Comparison of ENCODE assay signal across 19 cellular contexts in genomic region chr9:80957806-80958205, GRCh38.
DNase-seq lines count a peak whose midpoint lies in the region; ATAC-seq and TF ChIP-seq lines count a peak whose summit lies in the region.
"Had no signal": no experiment of that assay in that cellular context is flagged by ENCODE, and none has a peak within 500 bp of the region (broad histone marks: within the 10 kb centered on the region; RNA-seq: fewer than 3 reads in every experiment).

No MANE protein-coding gene starts in this region.

- no TSS peak for BruUV-seq in mammary epithelial cell (replicated peaks; lab: Mats Ljungman, UMichigan)
- no TSS peak for BruUV-seq in MCF 10A (replicated peaks; lab: Mats Ljungman, UMichigan)

- H3K27ac Mint-ChIP-seq in MCF 10A (ENCODE audit: low read depth, unreplicated experiment) = no peak overlapping the region
- no peak overlapping the region for H3K27ac Mint-ChIP-seq in endodermal cell
- H3K27ac Mint-ChIP-seq: CD8-positive, alpha-beta T cell had no signal

- 84% methylated on average over 3 of the region's 3 CpGs for WGBS in mammary epithelial cell (ENCODE audit: low coverage, missing lambda C conversion rate)
- 86% methylated on average over 3 of the region's 3 CpGs for WGBS in smooth muscle cell (ENCODE audit: low lambda C conversion rate)
- 85 to 100% methylated on average over 1 to 3 of the region's 3 CpGs for WGBS in endodermal cell (ENCODE audit: insufficient coverage in 1 of 2, insufficient read length in 1 of 2), 2 experiments

- H3K9me3 ChIP-seq in mammary epithelial cell (replicated peaks; ENCODE audit: insufficient read depth, low read length) (no peaks in the 10 kb centered on the region), smooth muscle cell (replicated peaks; ENCODE audit: low read depth) (no peaks in the 10 kb centered on the region), endodermal cell (ENCODE audit: control insufficient read depth, low read length) (peaks cover 7% of the 10 kb centered on the region)
- H3K9me3 ChIP-seq: BLaER1 treated with 17β-estradiol and CSF1 and Interleukin-3, amounts not matched to agents 10 nM and 100 nM; HAP-1; SJCRH30 had no signal

- peak; percentile 5 for DNase-seq in mammary epithelial cell
- no peak for DNase-seq in MCF 10A (ENCODE audit: unreplicated experiment)
- DNase-seq in choroid plexus epithelial cell (ENCODE audit: low read depth) = peak; percentile 48
- peak; percentile 13 to 23 for DNase-seq in foreskin fibroblast
- no peak for DNase-seq in smooth muscle cell (lab: John Stamatoyannopoulos, UW; ENCODE audit: unreplicated experiment)
- no peak for DNase-seq in endodermal cell
- DNase-seq: CD8-positive, alpha-beta T cell; DND-41; Kasumi-1; NCI-H1105; NCI-H2029 treated with DMSO at 0.1 percent for 48 hours; NCI-H524 treated with DMSO at 0.1 percent for 48 hours; OCI-M1 had no signal

- H3K36me3 ChIP-seq in mammary epithelial cell (ENCODE audit: insufficient read depth, low read length) (no peaks in the 10 kb centered on the region), smooth muscle cell (ENCODE audit: low read depth) (no peaks in the 10 kb centered on the region), endodermal cell (ENCODE audit: control insufficient read depth, insufficient read depth, low read length) (no peaks in the 10 kb centered on the region)
- H3K36me3 ChIP-seq: BLaER1 treated with 17β-estradiol and CSF1 and Interleukin-3, amounts not matched to agents 10 nM and 100 nM; HAP-1; SJCRH30 had no signal

- ATAC-seq in esophagus mucosa (no peak), HG03469 (IDR thresholded peaks at IDR 0.05; ENCODE audit: unreplicated experiment) (no peak)
- ATAC-seq: CD8-positive, alpha-beta T cell had no signal

- H3K36me3 Mint-ChIP-seq in MCF 10A (ENCODE audit: insufficient read depth, unreplicated experiment) = no peaks in the 10 kb centered on the region
- H3K36me3 Mint-ChIP-seq in endodermal cell (ENCODE audit: low read depth) = peaks cover 12% of the 10 kb centered on the region
- H3K36me3 Mint-ChIP-seq: CD8-positive, alpha-beta T cell had no signal

- H3K4me2 ChIP-seq in mammary epithelial cell (ENCODE audit: insufficient read depth, low read depth, low read length) = no peak overlapping the region
- H3K4me2 ChIP-seq in smooth muscle cell = peak overlapping the region; percentile 9
- H3K4me2 ChIP-seq: BLaER1 treated with 17β-estradiol and CSF1 and Interleukin-3, amounts not matched to agents 10 nM and 100 nM had no signal

- H3K4me1 Mint-ChIP-seq in MCF 10A (ENCODE audit: insufficient read depth, unreplicated experiment) (no peaks in the 10 kb centered on the region), endodermal cell (peaks cover 8% of the 10 kb centered on the region)

- H3K27me3 ChIP-seq in mammary epithelial cell (ENCODE audit: insufficient read depth, low read length) = peaks cover 2% of the 10 kb centered on the region
- no peaks in the 10 kb centered on the region for H3K27me3 ChIP-seq in smooth muscle cell (ENCODE audit: low read depth)
- H3K27me3 ChIP-seq in endodermal cell (ENCODE audit: control insufficient read depth, insufficient read depth, low read length, poor library complexity, severe bottlenecking) = no peaks in the 10 kb centered on the region
- H3K27me3 ChIP-seq: BLaER1 treated with 17β-estradiol and CSF1 and Interleukin-3, amounts not matched to agents 10 nM and 100 nM; SJCRH30 had no signal

- H3K27ac ChIP-seq in mammary epithelial cell (ENCODE audit: insufficient read depth, low read depth, low read length) (no peak overlapping the region), smooth muscle cell (ENCODE audit: low read depth) (no peak overlapping the region), endodermal cell (ENCODE audit: low read depth, low read length) (no peak overlapping the region)
- H3K27ac ChIP-seq: 22Rv1; BLaER1 treated with 17β-estradiol and CSF1 and Interleukin-3, amounts not matched to agents 10 nM and 100 nM; SJCRH30 had no signal

- in situ Hi-C loops in mammary epithelial cell (cut with MboI; ENCODE audit: low sequenced_read_pairs in 2 of 2) = no loop called here

- H3K4me3 ChIP-seq in mammary epithelial cell (replicated peaks in 1 of 3; ENCODE audit: insufficient read depth in 1 of 3, low read depth in 2 of 3, low read length in 3 of 3) (no peak overlapping the region), choroid plexus epithelial cell (ENCODE audit: low read depth, low read length) (no peak overlapping the region), foreskin fibroblast (ENCODE audit: low read depth in 1 of 2, low read length in 2 of 2) (no peak overlapping the region), smooth muscle cell (no peak overlapping the region), endodermal cell (ENCODE audit: low read length) (no peak overlapping the region)
- H3K4me3 ChIP-seq: BLaER1 treated with 17β-estradiol and CSF1 and Interleukin-3, amounts not matched to agents 10 nM and 100 nM; HAP-1; SJCRH30 had no signal

- TF ChIP-seq CTCF in mammary epithelial cell (conservative IDR thresholded peaks at IDR 0.05 in 1 of 2, IDR thresholded peaks at IDR 0.05 in 1 of 2; ENCODE audit: extremely low read depth in 1 of 2, insufficient read depth in 1 of 2, low read depth in 1 of 2, low read length in 2 of 2) (no peak), MCF 10A (IDR thresholded peaks at IDR 0.05; ENCODE audit: unreplicated experiment) (no peak), choroid plexus epithelial cell (conservative IDR thresholded peaks at IDR 0.05; ENCODE audit: low read depth, low read length) (no peak), foreskin fibroblast (IDR thresholded peaks at IDR 0.05; ENCODE audit: low read depth, low read length) (no peak), smooth muscle cell (IDR thresholded peaks at IDR 0.05; ENCODE audit: borderline replicate concordance, insufficient read depth, poor library complexity, severe bottlenecking) (no peak), endodermal cell (conservative IDR thresholded peaks at IDR 0.05) (no peak)

- no peaks in the 10 kb centered on the region for H3K79me2 ChIP-seq in mammary epithelial cell (ENCODE audit: insufficient read depth, low read length)
- H3K79me2 ChIP-seq in smooth muscle cell (ENCODE audit: low read depth) = no peaks in the 10 kb centered on the region

- dilution Hi-C loops in mammary epithelial cell (cut with HindIII; ENCODE audit: low sequenced_read_pairs) = no loop called here

- H3K4me3 Mint-ChIP-seq in MCF 10A (ENCODE audit: unreplicated experiment) (no peak overlapping the region), endodermal cell (no peak overlapping the region)
- H3K4me3 Mint-ChIP-seq: CD8-positive, alpha-beta T cell had no signal

- intact Hi-C loops in mammary epithelial cell (cut with micrococcal nuclease) = no loop called here
- intact Hi-C loops in MCF 10A (cut with micrococcal nuclease) = no loop called here

- no peaks in the 10 kb centered on the region for H3K9me3 Mint-ChIP-seq in MCF 10A (ENCODE audit: unreplicated experiment)
- peaks cover 12% of the 10 kb centered on the region for H3K9me3 Mint-ChIP-seq in endodermal cell

- CTCF ChIA-PET in mammary epithelial cell (lab: Charles Lee; ENCODE audit: low non-redundant PET) = no interaction called here
- CTCF ChIA-PET in MCF 10A (lab: Yijun Ruan, JAX) = interaction anchor here (0.6 kb wide), 1 partner anchor 95 kb away, joined by 3 read pairs; no protein-coding TSS in a partner anchor

- H3K9ac ChIP-seq in mammary epithelial cell (ENCODE audit: insufficient read depth, low read length) (no peak overlapping the region), smooth muscle cell (ENCODE audit: low read depth) (no peak overlapping the region), endodermal cell (ENCODE audit: extremely low read depth, low read length, poor library complexity, severe bottlenecking) (no peak overlapping the region)
- H3K9ac ChIP-seq: BLaER1 treated with 17β-estradiol and CSF1 and Interleukin-3, amounts not matched to agents 10 nM and 100 nM had no signal

- no peaks in the 10 kb centered on the region for H4K20me1 ChIP-seq in mammary epithelial cell (ENCODE audit: insufficient read depth, low read length)
- H4K20me1 ChIP-seq in smooth muscle cell (ENCODE audit: low read depth) = no peaks in the 10 kb centered on the region
- H4K20me1 ChIP-seq: BLaER1 treated with 17β-estradiol and CSF1 and Interleukin-3, amounts not matched to agents 10 nM and 100 nM had no signal

- no peaks in the 10 kb centered on the region for H3F3A ChIP-seq in smooth muscle cell (ENCODE audit: low read depth)

- no peaks in the 10 kb centered on the region for H3K4me1 ChIP-seq in mammary epithelial cell (ENCODE audit: insufficient read depth, low read length)
- peaks cover under 1% of the 10 kb centered on the region for H3K4me1 ChIP-seq in smooth muscle cell (ENCODE audit: low read depth)
- H3K4me1 ChIP-seq in endodermal cell (ENCODE audit: control insufficient read depth, insufficient read depth, low read length) = no peaks in the 10 kb centered on the region
- H3K4me1 ChIP-seq: BLaER1 treated with 17β-estradiol and CSF1 and Interleukin-3, amounts not matched to agents 10 nM and 100 nM; HAP-1; SJCRH30 had no signal

- POLR2A ChIA-PET in MCF 10A (lab: Yijun Ruan, JAX) = interaction anchor here (0.6 to 1.0 kb wide), 2 partner anchors 10 to 246 kb away, joined by 3 to 4 read pairs; no protein-coding TSS in a partner anchor

- H2AFZ ChIP-seq in mammary epithelial cell (ENCODE audit: low read depth, low read length) (no peak overlapping the region), smooth muscle cell (ENCODE audit: low read depth) (no peak overlapping the region)

- H3K27me3 Mint-ChIP-seq in MCF 10A (ENCODE audit: insufficient read depth, unreplicated experiment) (no peaks in the 10 kb centered on the region), endodermal cell (ENCODE audit: insufficient read depth) (no peaks in the 10 kb centered on the region)

Comparison
In these comparisons a context has a peak if more than half of its experiments do, and no peak if none do; other contexts are left out.
1. DNase-seq: peak in mammary epithelial cell (single experiment), choroid plexus epithelial cell (single experiment) and foreskin fibroblast (2 of 2); none in MCF 10A (single experiment), smooth muscle cell (single experiment) and endodermal cell (single experiment).